Comparison of ENCODE assay signal across 19 cellular contexts in the genomic region with DNA sequence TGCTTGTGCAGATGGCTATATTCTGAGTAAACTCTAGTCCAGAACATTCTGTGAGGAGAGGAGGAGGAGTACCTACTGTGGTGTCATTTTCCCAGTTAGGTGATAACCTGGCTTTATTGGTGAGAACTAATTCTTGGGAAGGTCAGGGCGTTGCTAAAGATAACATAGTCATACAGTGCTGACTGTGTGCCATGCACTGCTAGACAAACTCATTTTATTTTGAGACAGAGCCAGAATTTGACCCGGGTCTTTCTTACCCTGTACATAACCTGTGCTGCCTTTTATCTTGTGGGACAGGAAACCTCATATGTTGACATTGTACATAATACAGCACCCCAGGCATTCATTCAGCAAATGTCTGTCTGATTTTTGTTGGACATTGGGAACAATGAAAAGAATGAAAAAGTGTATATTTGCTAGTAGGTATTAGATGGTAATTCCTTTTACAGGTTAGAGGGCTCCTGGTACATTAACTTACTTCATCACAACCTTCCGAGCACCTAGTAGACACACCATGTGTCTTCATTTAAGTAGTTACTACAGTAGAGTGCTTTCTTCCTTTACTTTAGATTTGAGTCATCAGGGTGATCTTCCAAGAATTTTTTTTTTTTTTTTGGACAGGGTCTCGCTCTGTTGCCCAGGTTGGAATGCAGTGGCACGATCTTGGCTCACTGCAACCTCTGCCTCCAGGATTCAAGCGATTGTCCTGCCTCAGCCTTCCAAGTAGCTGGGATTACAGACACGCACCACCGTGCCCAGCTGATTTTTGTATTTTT.
A peak's percentile ranks its signal among the peaks of the same experiment; 100 is the strongest.
DNase-seq lines count a peak whose midpoint lies in the region; ATAC-seq, FAIRE-seq and TF ChIP-seq lines count a peak whose summit lies in the region.
"Had no signal": no experiment of that assay in that cellular context is flagged by ENCODE, and none has a peak within 500 bp of the region (broad histone marks: within the 10 kb centered on the region; RNA-seq: fewer than 3 reads in every experiment).

No MANE protein-coding gene starts in this region.

- DNase-seq in A549 (ENCODE audit: low read depth in 1 of 2, low spot score in 1 of 2) (no peak), Caki2 (ENCODE audit: low read depth) (peak; percentile 40), PC-3 (peak; percentile 61), kidney tubule cell (ENCODE audit: low spot score) (peak; percentile 66), coronary artery (ENCODE audit: low spot score) (no peak), esophagus muscularis mucosa (ENCODE audit: extremely low spot score) (no peak)
- DNase-seq in T-helper 2 cell treated with Interferon-gamma antibody and Interleukin-4, amounts not matched to agents 5 μg/mL and 100 μg/mL, for 36 hours (ENCODE audit: low spot score), result no peak
- DNase-seq: activated gamma-delta T cell treated with Interleukin-2 at 50 U/mL for 16 hours; effector memory CD4-positive, alpha-beta T cell; NCI-H2029 treated with DMSO at 0.1 percent for 48 hours; NCI-H526 treated with DMSO at 0.1 percent for 48 hours; Peyer's patch; stimulated activated CD4-positive, alpha-beta T cell treated with anti-CD3 and anti-CD28 coated beads, Interleukin-2, amount 100 ng/mL, for 24 hours; SW 1271 had no signal

- no TSS peak for BruUV-seq in PC-3 (replicated peaks; lab: Mats Ljungman, UMichigan)

- H3K4me1 ChIP-seq in A549, result peaks cover 36% of the 10 kb centered on the region
- peaks cover 28% of the 10 kb centered on the region for H3K4me1 ChIP-seq in PC-3 (ENCODE audit: insufficient read depth, low read length)
- H3K4me1 ChIP-seq in esophagus muscularis mucosa, result peaks cover 8 to 34% (median 23%) of the 10 kb centered on the region in 4 donors

- H3K9me3 Mint-ChIP-seq in T-helper 2 cell treated with Interferon-gamma antibody and Interleukin-4, amounts not matched to agents 5 μg/mL and 100 μg/mL, for 36 hours, result peaks cover 4% of the 10 kb centered on the region
- H3K9me3 Mint-ChIP-seq: neural progenitor cell had no signal

- H3K4me2 ChIP-seq in A549 (peak overlapping the region; percentile 40), PC-3 (ENCODE audit: low read length) (peak overlapping the region; percentile 33; the same call in 1 of the 2 replicates)

- peaks cover 25% of the 10 kb centered on the region for H4K20me1 ChIP-seq in PC-3 (ENCODE audit: low read length)

- TF ChIP-seq EP300 in A549 (IDR thresholded peaks at IDR 0.05) (no peak), esophagus muscularis mucosa (IDR thresholded peaks at IDR 0.05) (no peak)

- no peaks in the 10 kb centered on the region for H3K9me2 ChIP-seq in PC-3 (replicated peaks; ENCODE audit: low read length)

- no peak overlapping the region for H3K27ac Mint-ChIP-seq in T-helper 2 cell treated with Interferon-gamma antibody and Interleukin-4, amounts not matched to agents 5 μg/mL and 100 μg/mL, for 36 hours
- H3K27ac Mint-ChIP-seq: B cell, neural progenitor cell had no signal

- H3K9me3 ChIP-seq in A549 (0 out of 3 replicates have a peak, but pooled peaks cover 3% of the 10 kb centered on the region), PC-3 (ENCODE audit: low read length) (no peaks in the 10 kb centered on the region), esophagus muscularis mucosa (no peaks in the 10 kb centered on the region)
- H3K9me3 ChIP-seq: Peyer's patch, suprapubic skin had no signal

- TF ChIP-seq POLR2A in A549 (IDR thresholded peaks at IDR 0.05; ENCODE audit: low read length), result no peak
- no peak for TF ChIP-seq POLR2A in esophagus muscularis mucosa (IDR thresholded peaks at IDR 0.05; ENCODE audit: low read depth)

- POLR2A ChIA-PET in A549 (lab: Yijun Ruan, JAX), result interaction anchor here (0.6 kb wide), 1 partner anchor 252 kb away, joined by 6 read pairs; no protein-coding TSS in a partner anchor
- POLR2A ChIA-PET in PC-3 (lab: Charles Lee; ENCODE audit: unreplicated experiment), result no interaction called here

- no peaks in the 10 kb centered on the region for H3F3A ChIP-seq in PC-3 (ENCODE audit: low read length, unreplicated experiment)

- H3K79me2 ChIP-seq in PC-3 (ENCODE audit: low read length), result peaks cover 92% of the 10 kb centered on the region

- 71% methylated on average over 8 of the region's 8 CpGs for WGBS in A549 (ENCODE audit: missing lambda C conversion rate)
- 83% methylated on average over 8 of the region's 8 CpGs for WGBS in esophagus muscularis mucosa

- TF ChIP-seq CTCF in A549 (IDR thresholded peaks at IDR 0.05) (no peak), PC-3 (conservative IDR thresholded peaks at IDR 0.05; ENCODE audit: low read depth, low read length) (no peak), coronary artery (IDR thresholded peaks at IDR 0.05) (no peak), esophagus muscularis mucosa (IDR thresholded peaks at IDR 0.05) (no peak)

- no peak for FAIRE-seq in A549 (lab: Jason Lieb, UNC)

- H3K27me3 ChIP-seq in PC-3 (ENCODE audit: low read length) (no peaks in the 10 kb centered on the region), esophagus muscularis mucosa (no peaks in the 10 kb centered on the region)
- H3K27me3 ChIP-seq: neural progenitor cell, Peyer's patch, suprapubic skin had no signal

- H3K27ac ChIP-seq in A549 (peak overlapping the region; percentile 1 to 28; a peak in 1 of 6 replicates), PC-3 (ENCODE audit: low read length) (peak overlapping the region; percentile 16), coronary artery (no peak overlapping the region), esophagus muscularis mucosa (replicated peaks in 1 of 4) (no peak overlapping the region)
- H3K27ac ChIP-seq: suprapubic skin had no signal

- peak in 1 of 2 experiments; percentile 25; a peak in 2 of 6 replicates for ATAC-seq in A549
- ATAC-seq in PC-3, result peak; percentile 58
- ATAC-seq in GM21515 (IDR thresholded peaks at IDR 0.05; ENCODE audit: unreplicated experiment), result no peak
- ATAC-seq: sciatic nerve had no signal

- H3K9ac ChIP-seq in PC-3 (ENCODE audit: low read length), result no peak overlapping the region
- H3K9ac ChIP-seq: neural progenitor cell had no signal

- H3K4me3 Mint-ChIP-seq in T-helper 2 cell treated with Interferon-gamma antibody and Interleukin-4, amounts not matched to agents 5 μg/mL and 100 μg/mL, for 36 hours, result no peak overlapping the region
- H3K4me3 Mint-ChIP-seq: B cell, neural progenitor cell had no signal

- H3K36me3 ChIP-seq in PC-3 (ENCODE audit: low read depth, low read length), result peaks cover 9% of the 10 kb centered on the region
- H3K36me3 ChIP-seq in esophagus muscularis mucosa, result peaks cover 0 to 2% (median 0%) of the 10 kb centered on the region in 4 donors
- H3K36me3 ChIP-seq: neural progenitor cell, suprapubic skin had no signal

- CTCF ChIA-PET in A549 (lab: Yijun Ruan, JAX) (interaction anchor here (0.7 to 3.8 kb wide), 9 partner anchors 11 to 488 kb away, joined by 3 to 23 read pairs (median 4); no protein-coding TSS in a partner anchor), PC-3 (lab: Charles Lee) (interaction anchor here (0.6 to 0.7 kb wide), 2 partner anchors 57 to 253 kb away, joined by 3 to 5 read pairs; no protein-coding TSS in a partner anchor)

- H3K4me1 Mint-ChIP-seq in T-helper 2 cell treated with Interferon-gamma antibody and Interleukin-4, amounts not matched to agents 5 μg/mL and 100 μg/mL, for 36 hours (ENCODE audit: low read depth), result peaks cover 19% of the 10 kb centered on the region

- TF ChIP-seq RAD21 in A549 (conservative IDR thresholded peaks at IDR 0.05 in 1 of 2, IDR thresholded peaks at IDR 0.05 in 1 of 2), result no peak

- H3K4me3 ChIP-seq in A549 (no peak overlapping the region), PC-3 (ENCODE audit: low read length) (no peak overlapping the region), coronary artery (no peak overlapping the region), esophagus muscularis mucosa (no peak overlapping the region)
- H3K4me3 ChIP-seq: neural progenitor cell, Peyer's patch, suprapubic skin had no signal

- H3K27me3 Mint-ChIP-seq in T-helper 2 cell treated with Interferon-gamma antibody and Interleukin-4, amounts not matched to agents 5 μg/mL and 100 μg/mL, for 36 hours (ENCODE audit: low read depth), result no peaks in the 10 kb centered on the region
- H3K27me3 Mint-ChIP-seq: B cell had no signal

- in situ Hi-C loops in Caki2 (cut with HindIII; ENCODE audit: low pct_unique_long_range_greater_than_20kb, low sequenced_read_pairs), result no loop called here

- H3K36me3 Mint-ChIP-seq in T-helper 2 cell treated with Interferon-gamma antibody and Interleukin-4, amounts not matched to agents 5 μg/mL and 100 μg/mL, for 36 hours (ENCODE audit: low read depth), result peaks cover 15% of the 10 kb centered on the region

- H2AFZ ChIP-seq in PC-3 (ENCODE audit: low read length), result no peak overlapping the region
- H2AFZ ChIP-seq: neural progenitor cell had no signal

- intact Hi-C loops in PC-3 (cut with micrococcal nuclease) (loop anchor here (5.0 kb wide), 1 partner anchor 80 kb away; the partner anchor contains the start of gene TRAF3), esophagus muscularis mucosa (cut with DNase I) (loop anchor here (10.0 kb wide), 1 partner anchor 173 kb away; no protein-coding TSS in a partner anchor)

TF ChIP-seq in A549, 52 proteins besides CTCF, POLR2A, EP300 and RAD21:
- TF ChIP-seq, protein P1, sequence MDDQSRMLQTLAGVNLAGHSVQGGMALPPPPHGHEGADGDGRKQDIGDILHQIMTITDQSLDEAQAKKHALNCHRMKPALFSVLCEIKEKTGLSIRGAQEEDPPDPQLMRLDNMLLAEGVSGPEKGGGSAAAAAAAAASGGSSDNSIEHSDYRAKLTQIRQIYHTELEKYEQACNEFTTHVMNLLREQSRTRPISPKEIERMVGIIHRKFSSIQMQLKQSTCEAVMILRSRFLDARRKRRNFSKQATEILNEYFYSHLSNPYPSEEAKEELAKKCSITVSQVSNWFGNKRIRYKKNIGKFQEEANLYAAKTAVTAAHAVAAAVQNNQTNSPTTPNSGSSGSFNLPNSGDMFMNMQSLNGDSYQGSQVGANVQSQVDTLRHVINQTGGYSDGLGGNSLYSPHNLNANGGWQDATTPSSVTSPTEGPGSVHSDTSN (IDR thresholded peaks at IDR 0.05), result no peak
- TF ChIP-seq TFCP2L1 (CRISPR knock-in tag; IDR thresholded peaks at IDR 0.05) (no peak), NFE2L2 (conservative IDR thresholded peaks at IDR 0.05; ENCODE audit: low read length) (no peak), CBX2 (IDR thresholded peaks at IDR 0.05; ENCODE audit: borderline replicate concordance, low read depth) (no peak), HOXB5 (CRISPR knock-in tag; IDR thresholded peaks at IDR 0.05) (no peak), ELK1 (IDR thresholded peaks at IDR 0.05; ENCODE audit: low read depth, low read length) (no peak), EHMT2 (IDR thresholded peaks at IDR 0.05; ENCODE audit: low read depth) (no peak), ESRRA (IDR thresholded peaks at IDR 0.05; ENCODE audit: borderline replicate concordance, low read length) (no peak)

Comparison
In these comparisons a context has a peak if more than half of its experiments do, and no peak if none do; other contexts are left out.
1. DNase-seq: peak in Caki2 (single experiment), PC-3 (single experiment) and kidney tubule cell (single experiment); none in A549 (0 of 2), T-helper 2 cell treated with Interferon-gamma antibody and Interleukin-4, amounts not matched to agents 5 μg/mL and 100 μg/mL, for 36 hours (single experiment), coronary artery (single experiment) and esophagus muscularis mucosa (single experiment).
2. H3K27ac ChIP-seq: peak in A549 (2 of 2) and PC-3 (single experiment); none in coronary artery (0 of 2) and esophagus muscularis mucosa (0 of 4).